ENCODE assay signal across 8 cellular contexts in genomic region chr17:36722121-36722902, GRCh38.
DNase-seq lines count a peak whose midpoint lies in the region; ATAC-seq and TF ChIP-seq lines count a peak whose summit lies in the region.

No MANE protein-coding gene starts in this region.

- no peak for TF ChIP-seq CTCF in epithelial cell of esophagus (IDR thresholded peaks at IDR 0.05; ENCODE audit: insufficient read depth, low read depth, low read length, missing control alignments)

- H3K4me1 Mint-ChIP-seq in naive B cell: peaks cover 38 to 51% (median 47%) of the 10 kb centered on the region in 3 donors
- H3K4me1 Mint-ChIP-seq in stimulated activated memory B cell treated with anti-CD40 and anti-IgM and Interleukin-4, amounts not matched to agents 10 μg/mL and 1 μg/mL and 100 μg/mL, for 72 hours: peaks cover 37% of the 10 kb centered on the region

- peak overlapping the region; percentile 23 to 97 (median 93) for H3K27ac Mint-ChIP-seq in naive B cell
- H3K27ac Mint-ChIP-seq in stimulated activated memory B cell treated with anti-CD40 and anti-IgM and Interleukin-4, amounts not matched to agents 10 μg/mL and 1 μg/mL and 100 μg/mL, for 72 hours: peak overlapping the region; percentile 80

- peak overlapping the region; percentile 11 for H3K4me3 ChIP-seq in epithelial cell of esophagus (ENCODE audit: low read length)

- peak; percentile 75 for DNase-seq in DMS79 treated with DMSO at 0.1 percent for 48 hours (lab: John Stamatoyannopoulos, UW)
- DNase-seq in NCI-H524 (lab: John Stamatoyannopoulos, UW): peak; percentile 55 to 84
- DNase-seq in activated CD8-positive, alpha-beta memory T cell treated with anti-CD3 and anti-CD28 coated beads, Interleukin-2, amount 50 U/mL, for 1 hour (ENCODE audit: extremely low read depth): peak; percentile 26
- no peak for DNase-seq in epithelial cell of esophagus (ENCODE audit: low read depth)
- DNase-seq in naive B cell: peak; percentile 77
- DNase-seq in posterior vena cava (ENCODE audit: low spot score): no peak

- ATAC-seq in HG02642 (IDR thresholded peaks at IDR 0.05; ENCODE audit: poor library complexity, unreplicated experiment) (peak; percentile 80), naive B cell (ENCODE audit: low read depth in 2 of 2) (peak; percentile 97)
- ATAC-seq in stimulated activated memory B cell treated with anti-CD40 and anti-IgM and Interleukin-4, amounts not matched to agents 10 μg/mL and 1 μg/mL and 100 μg/mL, for 72 hours: peak; percentile 96

- peaks cover 0 to 11% (median 4%) of the 10 kb centered on the region in 7 donors for H3K9me3 Mint-ChIP-seq in naive B cell
- peaks cover 7% of the 10 kb centered on the region for H3K9me3 Mint-ChIP-seq in stimulated activated memory B cell treated with anti-CD40 and anti-IgM and Interleukin-4, amounts not matched to agents 10 μg/mL and 1 μg/mL and 100 μg/mL, for 72 hours

- peaks cover 13 to 17% (median 14%) of the 10 kb centered on the region in 3 donors for H3K27me3 Mint-ChIP-seq in naive B cell
- peaks cover 12% of the 10 kb centered on the region for H3K27me3 Mint-ChIP-seq in stimulated activated memory B cell treated with anti-CD40 and anti-IgM and Interleukin-4, amounts not matched to agents 10 μg/mL and 1 μg/mL and 100 μg/mL, for 72 hours

- peaks cover 14 to 29% of the 10 kb centered on the region in 2 donors for H3K36me3 Mint-ChIP-seq in naive B cell
- no peaks in the 10 kb centered on the region for H3K36me3 Mint-ChIP-seq in stimulated activated memory B cell treated with anti-CD40 and anti-IgM and Interleukin-4, amounts not matched to agents 10 μg/mL and 1 μg/mL and 100 μg/mL, for 72 hours

- intact Hi-C loops in posterior vena cava (cut with DNase I): no loop called here

- H3K4me3 Mint-ChIP-seq in naive B cell: peak overlapping the region; percentile 86 to 91 (median 88)
- peak overlapping the region; percentile 83 for H3K4me3 Mint-ChIP-seq in stimulated activated memory B cell treated with anti-CD40 and anti-IgM and Interleukin-4, amounts not matched to agents 10 μg/mL and 1 μg/mL and 100 μg/mL, for 72 hours

Comparison
In these comparisons a context has a peak if more than half of its experiments do, and no peak if none do; other contexts are left out.
1. DNase-seq: peak in DMS79 treated with DMSO at 0.1 percent for 48 hours (single experiment), NCI-H524 (2 of 2), activated CD8-positive, alpha-beta memory T cell treated with anti-CD3 and anti-CD28 coated beads, Interleukin-2, amount 50 U/mL, for 1 hour (single experiment) and naive B cell (single experiment); none in epithelial cell of esophagus (single experiment) and posterior vena cava (single experiment).
2. Peak in every context shown above with its lines, with median percentiles within 50 percentile points of each other: ATAC-seq.